ENCODE assay signal across 1 cellular context in genomic region chr2:111029135-111029927, GRCh38.
TF ChIP-seq lines count a peak whose summit lies in the region.

No MANE protein-coding gene starts in this region.

TF ChIP-seq in WTC11, 78 proteins besides CTCF, POLR2A, EP300 and RAD21 (continued from another document):
- TF ChIP-seq IRF1 (CRISPR knock-in tag; IDR thresholded peaks at IDR 0.05), result no peak
- TF ChIP-seq KAT7 (CRISPR knock-in tag; IDR thresholded peaks at IDR 0.05; ENCODE audit: borderline replicate concordance), result no peak
- no peak for TF ChIP-seq ZNF317 (CRISPR knock-in tag; IDR thresholded peaks at IDR 0.05; ENCODE audit: borderline replicate concordance, low read depth)
